In genomic region chr20:58022711-58023110, GRCh38 we compare ENCODE assay signal across 27 cellular contexts.
"Had no signal": no experiment of that assay in that cellular context is flagged by ENCODE, and none has a peak within 500 bp of the region (broad histone marks: within the 10 kb centered on the region; RNA-seq: fewer than 3 reads in every experiment).

No MANE protein-coding gene starts in this region.

- H3K36me3 ChIP-seq: adrenal gland, MG63, SJSA1 had no signal

- DNase-seq: activated CD4-positive, alpha-beta T cell treated with anti-CD3 and anti-CD28 coated beads for 48 hours; activated CD4-positive, alpha-beta T cell treated with anti-CD3 and anti-CD28 coated beads, Interleukin-2, amount 50 U/mL, for 4 hours; activated CD4-positive, CD25-positive, alpha-beta regulatory T cell treated with anti-CD3 and anti-CD28 coated beads, Interleukin-2, amount 50 U/mL, for 72 hours; activated CD8-positive, alpha-beta T cell treated with anti-CD3 and anti-CD28 coated beads, Interleukin-2, amount 10 ng/mL, durations not matched to agents 7 days and 5 days; activated gamma-delta T cell; activated naive CD4-positive, alpha-beta T cell treated with anti-CD3 and anti-CD28 coated beads, Interleukin-2, amount 10 ng/mL, durations not matched to agents 7 days and 5 days; activated naive CD8-positive, alpha-beta T cell treated with anti-CD3 and anti-CD28 coated beads for 36 hours; activated T-cell treated with anti-CD3 and anti-CD28 coated beads, Interleukin-2, amount 50 U/mL, for 1 hour; anterior cingulate cortex; caudate nucleus; MG63; NCI-H1105; NCI-H1436; NCI-H1694 treated with DMSO at 0.1 percent for 48 hours; NCI-H2029 treated with DMSO at 0.1 percent for 48 hours; NCI-H510A treated with DMSO at 0.1 percent for 48 hours; NCI-H69; NK-92 treated with Interleukin-12 subunit alpha and Interleukin-12 subunit beta, amount 100 ng/mL, for 24 hours; OCI-M1; SHP77; T-helper 17 cell; T-helper 9 cell had no signal

- H3K27ac ChIP-seq: adrenal gland, RWPE1, SJSA1 had no signal

- H3K4me3 ChIP-seq: adrenal gland, MG63, SJSA1 had no signal

- H3K27me3 ChIP-seq: MG63, SJSA1 had no signal

- H3K9me3 ChIP-seq: adrenal gland, MG63, SJSA1 had no signal

- ATAC-seq: activated CD8-positive, alpha-beta T cell treated with anti-CD3 and anti-CD28 coated beads, Interleukin-2, amount 10 ng/mL, durations not matched to agents 7 days and 5 days; Panc1; T-helper 17 cell; WTC11 had no signal
